Comparison of ENCODE assay signal across 8 cellular contexts in the genomic region with DNA sequence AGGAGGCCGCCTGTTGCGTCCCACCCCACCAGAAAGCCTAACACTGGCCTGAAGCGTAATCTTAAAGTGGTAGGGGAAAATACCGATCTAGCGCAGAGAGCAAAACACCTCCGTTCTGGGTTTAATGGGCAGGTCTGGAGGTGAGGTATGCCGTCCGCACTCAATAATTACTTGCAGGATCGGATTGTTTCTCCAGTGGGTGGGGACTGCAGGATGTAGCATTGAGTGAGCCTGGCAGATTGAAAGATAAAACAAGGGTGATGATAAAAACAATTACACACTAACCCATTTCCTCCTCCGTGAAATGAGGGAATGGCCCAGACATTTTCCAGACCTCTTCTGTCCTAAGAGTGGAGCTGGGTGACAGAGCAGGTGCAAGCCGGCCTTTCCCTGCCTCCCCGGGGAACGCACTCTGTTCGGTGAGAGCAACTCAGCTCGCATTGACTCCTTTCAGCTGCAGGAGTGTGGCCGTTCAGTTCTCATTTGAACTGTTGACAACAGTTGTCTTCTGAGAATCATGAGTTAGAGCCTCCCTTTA.
DNase-seq lines count a peak whose midpoint lies in the region; ATAC-seq lines count a peak whose summit lies in the region.

No MANE protein-coding gene starts in this region.

- H3K36me3 Mint-ChIP-seq in activated naive CD8-positive, alpha-beta T cell treated with anti-CD3 and anti-CD28 coated beads, Interleukin-2, amount 10 ng/mL, durations not matched to agents 7 days and 5 days: peaks cover 4% of the 10 kb centered on the region

- H3K27me3 Mint-ChIP-seq in activated naive CD8-positive, alpha-beta T cell treated with anti-CD3 and anti-CD28 coated beads, Interleukin-2, amount 10 ng/mL, durations not matched to agents 7 days and 5 days: no peaks in the 10 kb centered on the region

- peak overlapping the region; percentile 94 for H3K4me3 Mint-ChIP-seq in activated naive CD8-positive, alpha-beta T cell treated with anti-CD3 and anti-CD28 coated beads, Interleukin-2, amount 10 ng/mL, durations not matched to agents 7 days and 5 days

- peak overlapping the region; percentile 94 for H3K27ac Mint-ChIP-seq in activated naive CD8-positive, alpha-beta T cell treated with anti-CD3 and anti-CD28 coated beads, Interleukin-2, amount 10 ng/mL, durations not matched to agents 7 days and 5 days

- peaks cover 34% of the 10 kb centered on the region for H3K4me1 Mint-ChIP-seq in activated naive CD8-positive, alpha-beta T cell treated with anti-CD3 and anti-CD28 coated beads, Interleukin-2, amount 10 ng/mL, durations not matched to agents 7 days and 5 days

- H3K4me3 ChIP-seq in iPS-11a (ENCODE audit: low read depth, low read length): peak overlapping the region; percentile 72

- POLR2A ChIA-PET in activated naive CD8-positive, alpha-beta T cell treated with anti-CD3 and anti-CD28 coated beads, Interleukin-2, amount 10 ng/mL, durations not matched to agents 7 days and 5 days (lab: Charles Lee): interaction anchor here (0.5 to 5.1 kb wide), 11 partner anchors 13 to 178 kb away, joined by 3 to 36 read pairs (median 5); a partner anchor contains a TSS

- H3K9me3 Mint-ChIP-seq in activated naive CD8-positive, alpha-beta T cell treated with anti-CD3 and anti-CD28 coated beads, Interleukin-2, amount 10 ng/mL, durations not matched to agents 7 days and 5 days: no peaks in the 10 kb centered on the region

- peak; percentile 22 for ATAC-seq in HG03025 (IDR thresholded peaks at IDR 0.05; ENCODE audit: low FRiP score, unreplicated experiment)
- ATAC-seq in activated naive CD8-positive, alpha-beta T cell treated with anti-CD3 and anti-CD28 coated beads, Interleukin-2, amount 10 ng/mL, durations not matched to agents 7 days and 5 days (ENCODE audit: low read depth): peak; percentile 28

- peak; percentile 31 for DNase-seq in NCI-H2029 (lab: John Stamatoyannopoulos, UW)
- no peak for DNase-seq in NCI-H2029 treated with DMSO at 0.1 percent for 48 hours (lab: John Stamatoyannopoulos, UW)
- DNase-seq in NCI-H69 (lab: John Stamatoyannopoulos, UW): peak; percentile 88
- DNase-seq in activated naive CD8-positive, alpha-beta T cell treated with anti-CD3 and anti-CD28 coated beads, Interleukin-2, amount 10 ng/mL, durations not matched to agents 7 days and 5 days: peak; percentile 49
- peak; percentile 41 for DNase-seq in stimulated activated CD4-positive, alpha-beta T cell treated with anti-CD3 and anti-CD28 coated beads, Interleukin-15, amount 100 ng/mL, for 24 hours
- DNase-seq in DMS114 treated with DMSO at 0.1 percent for 48 hours (lab: John Stamatoyannopoulos, UW; ENCODE audit: unreplicated experiment): no peak

Comparison
In these comparisons a context has a peak if more than half of its experiments do, and no peak if none do; other contexts are left out.
1. DNase-seq: peak in NCI-H2029 (single experiment), NCI-H69 (single experiment), activated naive CD8-positive, alpha-beta T cell treated with anti-CD3 and anti-CD28 coated beads, Interleukin-2, amount 10 ng/mL, durations not matched to agents 7 days and 5 days (single experiment) and stimulated activated CD4-positive, alpha-beta T cell treated with anti-CD3 and anti-CD28 coated beads, Interleukin-15, amount 100 ng/mL, for 24 hours (single experiment); none in NCI-H2029 treated with DMSO at 0.1 percent for 48 hours (single experiment) and DMS114 treated with DMSO at 0.1 percent for 48 hours (single experiment).